ENCODE assay signal across 8 cellular contexts in the genomic region with DNA sequence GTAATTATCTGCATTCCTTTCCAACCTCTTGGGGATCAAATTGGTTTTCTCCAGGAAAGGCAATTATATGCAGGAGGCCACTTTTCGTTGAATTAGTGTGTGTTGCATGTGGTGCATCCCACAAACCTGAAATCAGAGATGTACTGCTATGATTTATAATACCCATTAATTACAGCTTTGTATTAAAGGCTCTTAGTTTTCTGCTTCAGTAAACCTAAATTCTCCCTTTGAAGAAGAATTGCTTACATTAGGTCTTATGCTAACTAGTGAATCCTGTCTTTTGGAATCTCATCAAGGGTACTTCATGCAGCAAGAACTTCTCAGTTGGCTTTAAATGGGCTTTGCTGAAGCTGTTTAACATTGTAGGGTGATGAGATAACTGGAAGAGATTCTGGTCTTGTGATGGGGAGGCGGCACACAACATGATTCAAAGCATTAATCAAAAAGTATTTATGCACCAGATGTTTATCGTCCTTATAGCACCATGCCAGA.
DNase-seq lines count a peak whose midpoint lies in the region; FAIRE-seq and TF ChIP-seq lines count a peak whose summit lies in the region.
"Not testable (repeated sequence)": the region's sequence is repeated elsewhere in the genome, so short reads cannot be mapped to it uniquely, and the experiment has no call there.

No MANE protein-coding gene starts in this region.

- H2BK120ac ChIP-seq in mesendoderm (ENCODE audit: low read depth, low read length) = not testable (repeated sequence)

- peaks cover 46% of the 10 kb centered on the region for H3K79me2 ChIP-seq in GM23248 (ENCODE audit: insufficient read depth)
- not testable (repeated sequence) for H3K79me2 ChIP-seq in mesendoderm (ENCODE audit: control insufficient read depth, insufficient read depth, low read length); smooth muscle cell (ENCODE audit: low read depth)

- not testable (repeated sequence) for H3K23ac ChIP-seq in mesendoderm (ENCODE audit: low read length)

- 0 to 1% methylated on average over 3 of the region's 3 CpGs for WGBS in GM23248 (ENCODE audit: low coverage in 1 of 2, low lambda C conversion rate in 2 of 2, missing lambda C conversion rate in 2 of 2), 2 experiments
- WGBS in mesendoderm (ENCODE audit: extremely low coverage, insufficient coverage, low lambda C conversion rate) = no CpG with 5 or more reads among the region's 3 CpGs
- 26% methylated on average over 3 of the region's 3 CpGs for WGBS in smooth muscle cell (ENCODE audit: low lambda C conversion rate)

- H3K9ac ChIP-seq in GM23248 = peak overlapping the region; percentile 70
- not testable (repeated sequence) for H3K9ac ChIP-seq in mesendoderm (ENCODE audit: low read length); smooth muscle cell (ENCODE audit: low read depth)

- H4K20me1 ChIP-seq in GM23248 (ENCODE audit: insufficient read depth); smooth muscle cell (ENCODE audit: low read depth): not testable (repeated sequence)

- peak overlapping the region; percentile 89 for H3K27ac ChIP-seq in GM23248
- H3K27ac ChIP-seq in SJSA1 = peak overlapping the region; percentile 24
- not testable (repeated sequence) for H3K27ac ChIP-seq in mesendoderm (ENCODE audit: low read depth, low read length)
- H3K27ac ChIP-seq in smooth muscle cell (ENCODE audit: low read depth) = peak overlapping the region; percentile 31

- 0 out of 2 replicates have a peak overlapping the region, but pooled peaks have one; percentile 30 for H3K4me3 ChIP-seq in GM23248
- not testable (repeated sequence) for H3K4me3 ChIP-seq in SJSA1; bronchial epithelial cell (ENCODE audit: low read depth, low read length); fibroblast of the aortic adventitia (ENCODE audit: low read depth, low read length); mesendoderm (ENCODE audit: low read length); smooth muscle cell

- H3K4me1 ChIP-seq in GM23248 (ENCODE audit: insufficient read depth) = peaks cover 62% of the 10 kb centered on the region
- peaks cover 31% of the 10 kb centered on the region for H3K4me1 ChIP-seq in SJSA1 (replicated peaks)
- not testable (repeated sequence) for H3K4me1 ChIP-seq in mesendoderm (ENCODE audit: control insufficient read depth, low read depth, low read length)
- peaks cover 12% of the 10 kb centered on the region for H3K4me1 ChIP-seq in smooth muscle cell (ENCODE audit: low read depth)

- not testable (repeated sequence) for H3K36me3 ChIP-seq in GM23248 (ENCODE audit: low read depth); SJSA1; bronchial epithelial cell (ENCODE audit: control insufficient read depth, insufficient read depth, low read length); mesendoderm (ENCODE audit: control insufficient read depth, insufficient read depth, low read length); smooth muscle cell (ENCODE audit: low read depth)

- peaks cover 63% of the 10 kb centered on the region for H3F3A ChIP-seq in GM23248 (ENCODE audit: insufficient read depth)
- H3F3A ChIP-seq in smooth muscle cell (ENCODE audit: low read depth) = not testable (repeated sequence)

- not testable (repeated sequence) for H3K18ac ChIP-seq in mesendoderm (ENCODE audit: low read length)

- H3K4me2 ChIP-seq in GM23248 (ENCODE audit: unreplicated experiment) (peak overlapping the region; percentile 55), smooth muscle cell (peak overlapping the region; percentile 45)
- not testable (repeated sequence) for H3K4me2 ChIP-seq in mesendoderm (ENCODE audit: low read length)

- DNase-seq in AG09319 (ENCODE audit: extremely low read depth, low read depth) (peak; percentile 95), GM23248 (peak; percentile 88), NCI-H1105 treated with DMSO at 0.1 percent for 48 hours (lab: John Stamatoyannopoulos, UW) (peak; percentile 58), SJSA1 (ENCODE audit: low read depth in 1 of 2, low spot score in 2 of 2) (peak in 1 of 2 experiments; percentile 53), fibroblast of the aortic adventitia (ENCODE audit: low read depth) (peak; percentile 95), mesendoderm (peak; percentile 79)
- DNase-seq in bronchial epithelial cell (ENCODE audit: low read depth); smooth muscle cell (lab: John Stamatoyannopoulos, UW; ENCODE audit: unreplicated experiment): not testable (repeated sequence)

- peak; percentile 28 for FAIRE-seq in bronchial epithelial cell (lab: Jason Lieb, UNC)

- H2AFZ ChIP-seq in GM23248; smooth muscle cell (ENCODE audit: low read depth): not testable (repeated sequence)

- H3K27me3 ChIP-seq in GM23248 (replicated peaks; ENCODE audit: insufficient read depth); SJSA1 (replicated peaks); bronchial epithelial cell (ENCODE audit: control insufficient read depth, insufficient read depth, low read length); mesendoderm (ENCODE audit: insufficient read depth, low read length, poor library complexity); smooth muscle cell (ENCODE audit: low read depth): not testable (repeated sequence)

- in situ Hi-C loops in GM23248 (cut with MboI) = not testable (repeated sequence)

- H2BK5ac ChIP-seq in mesendoderm (ENCODE audit: low read length) = not testable (repeated sequence)

- not testable (repeated sequence) for TF ChIP-seq CTCF in AG09319 (IDR thresholded peaks at IDR 0.05; ENCODE audit: low read depth, low read length); bronchial epithelial cell (IDR thresholded peaks at IDR 0.05; ENCODE audit: insufficient read depth, low read length, severe bottlenecking); fibroblast of the aortic adventitia (IDR thresholded peaks at IDR 0.05; ENCODE audit: insufficient read depth, low read length); smooth muscle cell (IDR thresholded peaks at IDR 0.05; ENCODE audit: borderline replicate concordance, insufficient read depth, poor library complexity, severe bottlenecking)

- not testable (repeated sequence) for H2BK15ac ChIP-seq in mesendoderm (replicated peaks; ENCODE audit: low read depth)

- H4K8ac ChIP-seq in mesendoderm (ENCODE audit: low read depth, low read length) = not testable (repeated sequence)

- not testable (repeated sequence) for H3K9me3 ChIP-seq in GM23248 (ENCODE audit: low read depth); SJSA1 (replicated peaks); smooth muscle cell (replicated peaks; ENCODE audit: low read depth)

- H3K79me1 ChIP-seq in mesendoderm (ENCODE audit: low read length) = not testable (repeated sequence)

- H3K56ac ChIP-seq in mesendoderm (ENCODE audit: low read length) = not testable (repeated sequence)

- H2AK5ac ChIP-seq in mesendoderm (ENCODE audit: low read length) = not testable (repeated sequence)

- H3K4ac ChIP-seq in mesendoderm (ENCODE audit: low read depth, low read length) = not testable (repeated sequence)

- not testable (repeated sequence) for H4K5ac ChIP-seq in mesendoderm (ENCODE audit: low read length)

- H3K9me2 ChIP-seq in GM23248 (ENCODE audit: insufficient read depth) = not testable (repeated sequence)
